In the genomic region with DNA sequence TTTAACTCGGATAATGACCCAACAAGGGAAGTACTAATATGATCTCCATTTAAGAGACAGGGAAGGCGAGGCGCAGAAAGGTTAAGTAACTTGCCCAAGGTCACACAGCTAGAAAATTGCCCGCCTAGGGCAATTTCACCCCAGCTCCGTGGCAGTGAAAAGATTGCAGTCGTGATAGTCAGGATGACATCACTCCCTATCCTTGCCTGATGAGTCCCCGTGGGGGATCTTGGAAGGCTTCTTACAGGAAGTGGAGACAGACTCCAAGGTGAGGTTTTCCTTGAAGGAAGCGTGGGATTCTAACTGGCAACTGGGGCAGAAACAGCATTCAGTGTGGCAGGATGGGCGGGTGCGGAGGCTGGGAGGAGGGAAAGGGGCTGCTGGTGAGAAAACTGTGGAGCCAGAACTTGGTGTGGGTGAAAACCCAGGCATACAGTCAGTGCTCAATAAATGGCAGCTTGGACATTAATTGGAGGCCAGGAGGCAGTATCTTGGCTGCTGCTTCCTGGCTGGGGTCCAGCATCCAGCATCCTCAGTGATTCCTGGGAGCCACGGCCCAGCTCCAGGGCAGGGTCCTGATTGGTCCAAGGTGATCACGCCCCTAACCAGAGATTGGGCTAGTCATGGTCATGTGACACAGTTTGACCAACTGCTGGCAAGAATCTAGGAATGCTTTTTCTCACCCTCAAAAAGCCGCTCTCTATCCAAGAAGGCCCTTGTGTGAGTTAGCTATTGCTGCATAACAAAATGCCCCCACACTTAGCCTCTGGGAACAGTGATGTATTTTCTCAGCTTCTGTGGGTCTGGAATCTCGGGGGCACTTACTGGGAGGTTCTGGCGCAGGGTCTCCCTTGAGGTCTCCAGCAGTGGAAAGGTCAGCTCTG, we compare ENCODE assay signal across 10 cellular contexts.
DNase-seq lines count a peak whose midpoint lies in the region; ATAC-seq, FAIRE-seq and TF ChIP-seq lines count a peak whose summit lies in the region.
"Had no signal": no experiment of that assay in that cellular context is flagged by ENCODE, and none has a peak within 500 bp of the region (broad histone marks: within the 10 kb centered on the region; RNA-seq: fewer than 3 reads in every experiment).

No MANE protein-coding gene starts in this region.

- no peak for FAIRE-seq in HTR-8/SVneo (lab: Jason Lieb, UNC)

- peak overlapping the region in 3 of 11 experiments; percentile 30 to 75 (median 64); a peak in 3 of 22 replicates for H3K9ac ChIP-seq in BLaER1 treated with 17β-estradiol and CSF1 and Interleukin-3, amounts not matched to agents 10 nM and 100 nM

- no peaks in the 10 kb centered on the region for H4K20me1 ChIP-seq in BLaER1 treated with 17β-estradiol and CSF1 and Interleukin-3, amounts not matched to agents 10 nM and 100 nM

- H3K9me3 Mint-ChIP-seq in osteocyte (ENCODE audit: unreplicated experiment) = no peaks in the 10 kb centered on the region
- peaks cover 0 to under 1% (median 0%) of the 10 kb centered on the region in 9 donors for H3K9me3 Mint-ChIP-seq in naive thymus-derived CD8-positive, alpha-beta T cell
- H3K9me3 Mint-ChIP-seq: effector memory CD8-positive, alpha-beta T cell had no signal

- peaks cover 0 to 2% (median under 1%) of the 10 kb centered on the region in 11 experiments; a peak in 12 of 22 replicates for H3K9me3 ChIP-seq in BLaER1 treated with 17β-estradiol and CSF1 and Interleukin-3, amounts not matched to agents 10 nM and 100 nM (replicated peaks in 1 of 11)

- H3K4me1 ChIP-seq in BLaER1 treated with 17β-estradiol and CSF1 and Interleukin-3, amounts not matched to agents 10 nM and 100 nM = peaks cover 83 to 94% (median 90%) of the 10 kb centered on the region in 10 experiments

- no peaks in the 10 kb centered on the region for H3K36me3 Mint-ChIP-seq in osteocyte (ENCODE audit: unreplicated experiment)
- no peaks in the 10 kb centered on the region for H3K36me3 Mint-ChIP-seq in naive thymus-derived CD8-positive, alpha-beta T cell

- peak overlapping the region; percentile 93 for H3K27ac Mint-ChIP-seq in osteocyte (ENCODE audit: unreplicated experiment)
- peak overlapping the region in 2 of 10 donors; percentile 53 to 79 for H3K27ac Mint-ChIP-seq in naive thymus-derived CD8-positive, alpha-beta T cell

- TF ChIP-seq CTCF in epithelial cell of proximal tubule (conservative IDR thresholded peaks at IDR 0.05; ENCODE audit: low read depth, low read length) (no peak), osteocyte (IDR thresholded peaks at IDR 0.05) (no peak)

- ATAC-seq in naive thymus-derived CD8-positive, alpha-beta T cell = no peak
- ATAC-seq: effector memory CD8-positive, alpha-beta T cell had no signal

- DNase-seq in NCI-H226 (peak; percentile 54), epithelial cell of proximal tubule (ENCODE audit: low read depth) (no peak), osteocyte (ENCODE audit: extremely low spot score, unreplicated experiment) (no peak), cerebellum (ENCODE audit: low spot score) (no peak), HTR-8/SVneo (ENCODE audit: insufficient read length, low spot score) (no peak), activated gamma-delta T cell treated with Interleukin-2 at 50 U/mL for 16 hours (no peak)
- no peak for DNase-seq in naive thymus-derived CD8-positive, alpha-beta T cell
- DNase-seq: effector memory CD8-positive, alpha-beta T cell; NCI-H2029 treated with DMSO at 0.1 percent for 48 hours had no signal

- H3K4me3 ChIP-seq in BLaER1 treated with 17β-estradiol and CSF1 and Interleukin-3, amounts not matched to agents 10 nM and 100 nM = no peak overlapping the region
- H3K4me3 ChIP-seq in epithelial cell of proximal tubule (ENCODE audit: low read depth, low read length) = peak overlapping the region; percentile 21

- H3K27me3 ChIP-seq in BLaER1 treated with 17β-estradiol and CSF1 and Interleukin-3, amounts not matched to agents 10 nM and 100 nM = no peaks in the 10 kb centered on the region

- POLR2A ChIA-PET in naive thymus-derived CD8-positive, alpha-beta T cell (lab: Charles Lee) = no interaction called here

- peak overlapping the region; percentile 66 to 95 (median 83) for H3K4me2 ChIP-seq in BLaER1 treated with 17β-estradiol and CSF1 and Interleukin-3, amounts not matched to agents 10 nM and 100 nM

- no peaks in the 10 kb centered on the region for H3K27me3 Mint-ChIP-seq in osteocyte (ENCODE audit: unreplicated experiment)
- H3K27me3 Mint-ChIP-seq in naive thymus-derived CD8-positive, alpha-beta T cell = no peaks in the 10 kb centered on the region

- H3K36me3 ChIP-seq in BLaER1 treated with 17β-estradiol and CSF1 and Interleukin-3, amounts not matched to agents 10 nM and 100 nM = no peaks in the 10 kb centered on the region

- H3K27ac ChIP-seq in BLaER1 treated with 17β-estradiol and CSF1 and Interleukin-3, amounts not matched to agents 10 nM and 100 nM = peak overlapping the region in 8 of 11 experiments; percentile 73 to 84 (median 76); a peak in 13 of 22 replicates

- peaks cover 74% of the 10 kb centered on the region for H3K4me1 Mint-ChIP-seq in osteocyte (ENCODE audit: unreplicated experiment)
- peaks cover 15 to 34% (median 26%) of the 10 kb centered on the region in 4 donors for H3K4me1 Mint-ChIP-seq in naive thymus-derived CD8-positive, alpha-beta T cell

- H3K4me3 Mint-ChIP-seq in osteocyte (ENCODE audit: unreplicated experiment) = peak overlapping the region; percentile 59
- peak overlapping the region in 1 of 10 donors; percentile 9 for H3K4me3 Mint-ChIP-seq in naive thymus-derived CD8-positive, alpha-beta T cell
